Comparison of ENCODE assay signal across 1 cellular context in genomic region chr20:35954200-35954906, GRCh38.
A peak's percentile ranks its signal among the peaks of the same experiment; 100 is the strongest.
TF ChIP-seq lines count a peak whose summit lies in the region.

SCAND1 (minus strand) TSS chr20:35954502; CDS start chr20:35954284, 218 bp downstream.

TF ChIP-seq in HEK293, 187 proteins besides CTCF, POLR2A, EP300 and RAD21 (continued from another document and continues in another):
- TF ChIP-seq ZBTB7A (tag by site-specific recombination; IDR thresholded peaks at IDR 0.05; ENCODE audit: low read depth) (peak; percentile 64; the same call in 1 of the 2 replicates), ZNF488 (tag by site-specific recombination; IDR thresholded peaks at IDR 0.05) (no peak), ZNF768 (tag by site-specific recombination; IDR thresholded peaks at IDR 0.05) (no peak), ZNF529 (tag by site-specific recombination; IDR thresholded peaks at IDR 0.05; ENCODE audit: insufficient replicate concordance) (no peak), PRDM10 (tag by site-specific recombination; IDR thresholded peaks at IDR 0.05) (peak; percentile 72), ZNF548 (tag by site-specific recombination; IDR thresholded peaks at IDR 0.05) (no peak), ZIC2 (tag by site-specific recombination; IDR thresholded peaks at IDR 0.05) (peak; percentile 34), ZNF155 (tag by site-specific recombination; IDR thresholded peaks at IDR 0.05) (no peak), ZNF175 (tag by site-specific recombination; IDR thresholded peaks at IDR 0.05) (no peak), ZNF292 (tag by site-specific recombination; IDR thresholded peaks at IDR 0.05; ENCODE audit: borderline replicate concordance, low read depth) (no peak), ZNF16 (tag by site-specific recombination; IDR thresholded peaks at IDR 0.05; ENCODE audit: low read depth) (no peak), PBX3 (CRISPR knock-in tag; IDR thresholded peaks at IDR 0.05) (peak; percentile 26; the same call in 1 of the 2 replicates), ZNF792 (tag by site-specific recombination; IDR thresholded peaks at IDR 0.05) (no peak), ZNF664 (tag by site-specific recombination; IDR thresholded peaks at IDR 0.05) (no peak; the same call in 1 of the 2 replicates), PRDM1 (tag by site-specific recombination; IDR thresholded peaks at IDR 0.05) (no peak), ZNF157 (tag by site-specific recombination; IDR thresholded peaks at IDR 0.05) (no peak), ZNF558 (tag by site-specific recombination; IDR thresholded peaks at IDR 0.05) (peak; percentile 53; the same call in 1 of the 2 replicates), ZNF354C (tag by site-specific recombination; IDR thresholded peaks at IDR 0.05; ENCODE audit: borderline replicate concordance, low read depth) (no peak), ZSCAN16 (tag by site-specific recombination; IDR thresholded peaks at IDR 0.05) (no peak), SCRT2 (tag by site-specific recombination; IDR thresholded peaks at IDR 0.05) (no peak), GLI2 (tag by site-specific recombination; IDR thresholded peaks at IDR 0.05; ENCODE audit: borderline replicate concordance, low read depth) (no peak), ZNF837 (tag by site-specific recombination; IDR thresholded peaks at IDR 0.05) (no peak), ZNF10 (tag by site-specific recombination; IDR thresholded peaks at IDR 0.05) (no peak), ZNF521 (tag by site-specific recombination; IDR thresholded peaks at IDR 0.05) (no peak), ZNF239 (tag by site-specific recombination; IDR thresholded peaks at IDR 0.05) (peak; percentile 95), ZNF660 (tag by site-specific recombination; IDR thresholded peaks at IDR 0.05) (peak; percentile 97), ZNF585B (tag by site-specific recombination; IDR thresholded peaks at IDR 0.05) (no peak), WT1 (tag by site-specific recombination; IDR thresholded peaks at IDR 0.05) (peak; percentile 32; the same call in 1 of the 2 replicates), OVOL3 (tag by site-specific recombination; IDR thresholded peaks at IDR 0.05) (no peak; the same call in 1 of the 2 replicates), KLF10 (tag by site-specific recombination; IDR thresholded peaks at IDR 0.05) (peak; percentile 74; the same call in 1 of the 2 replicates), ZBTB8A (tag by site-specific recombination; IDR thresholded peaks at IDR 0.05) (peak; percentile 73), MZF1 (tag by site-specific recombination; IDR thresholded peaks at IDR 0.05; ENCODE audit: borderline replicate concordance) (0 out of 2 replicates have a peak, but pooled peaks have one; percentile 24), AEBP2 (tag by site-specific recombination; IDR thresholded peaks at IDR 0.05; ENCODE audit: borderline replicate concordance) (no peak), HOXC10 (CRISPR knock-in tag; IDR thresholded peaks at IDR 0.05) (no peak), ZNF426 (tag by site-specific recombination; IDR thresholded peaks at IDR 0.05) (no peak), ZNF518A (tag by site-specific recombination; conservative IDR thresholded peaks at IDR 0.05; ENCODE audit: low read depth) (peak; percentile 96), ZNF707 (tag by site-specific recombination; IDR thresholded peaks at IDR 0.05) (no peak), ZFHX2 (tag by site-specific recombination; conservative IDR thresholded peaks at IDR 0.05) (no peak), BCL11B (tag by site-specific recombination; IDR thresholded peaks at IDR 0.05; ENCODE audit: low read depth) (0 out of 2 replicates have a peak, but pooled peaks have one; percentile 47)
- TF ChIP-seq, protein P1, sequence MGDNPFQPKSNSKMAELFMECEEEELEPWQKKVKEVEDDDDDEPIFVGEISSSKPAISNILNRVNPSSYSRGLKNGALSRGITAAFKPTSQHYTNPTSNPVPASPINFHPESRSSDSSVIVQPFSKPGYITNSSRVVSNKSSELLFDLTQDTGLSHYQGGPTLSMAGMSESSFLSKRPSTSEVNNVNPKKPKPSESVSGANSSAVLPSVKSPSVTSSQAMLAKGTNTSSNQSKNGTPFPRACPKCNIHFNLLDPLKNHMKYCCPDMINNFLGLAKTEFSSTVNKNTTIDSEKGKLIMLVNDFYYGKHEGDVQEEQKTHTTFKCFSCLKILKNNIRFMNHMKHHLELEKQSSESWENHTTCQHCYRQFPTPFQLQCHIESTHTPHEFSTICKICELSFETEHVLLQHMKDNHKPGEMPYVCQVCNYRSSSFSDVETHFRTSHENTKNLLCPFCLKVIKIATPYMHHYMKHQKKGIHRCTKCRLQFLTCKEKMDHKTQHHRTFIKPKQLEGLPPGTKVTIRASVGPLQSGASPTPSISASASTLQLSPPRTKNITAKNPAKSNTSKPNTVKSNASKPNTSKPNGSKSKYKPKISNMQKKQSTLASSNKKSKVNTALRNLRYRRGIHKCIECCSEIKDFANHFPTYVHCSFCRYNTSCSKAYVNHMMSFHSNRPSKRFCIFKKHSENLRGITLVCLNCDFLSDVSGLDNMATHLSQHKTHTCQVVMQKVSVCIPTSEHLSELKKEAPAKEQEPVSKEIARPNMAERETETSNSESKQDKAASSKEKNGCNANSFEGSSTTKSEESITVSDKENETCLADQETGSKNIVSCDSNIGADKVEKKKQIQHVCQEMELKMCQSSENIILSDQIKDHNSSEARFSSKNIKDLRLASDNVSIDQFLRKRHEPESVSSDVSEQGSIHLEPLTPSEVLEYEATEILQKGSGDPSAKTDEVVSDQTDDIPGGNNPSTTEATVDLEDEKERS (tag by site-specific recombination; IDR thresholded peaks at IDR 0.05), result no peak
- TF ChIP-seq, protein P2, sequence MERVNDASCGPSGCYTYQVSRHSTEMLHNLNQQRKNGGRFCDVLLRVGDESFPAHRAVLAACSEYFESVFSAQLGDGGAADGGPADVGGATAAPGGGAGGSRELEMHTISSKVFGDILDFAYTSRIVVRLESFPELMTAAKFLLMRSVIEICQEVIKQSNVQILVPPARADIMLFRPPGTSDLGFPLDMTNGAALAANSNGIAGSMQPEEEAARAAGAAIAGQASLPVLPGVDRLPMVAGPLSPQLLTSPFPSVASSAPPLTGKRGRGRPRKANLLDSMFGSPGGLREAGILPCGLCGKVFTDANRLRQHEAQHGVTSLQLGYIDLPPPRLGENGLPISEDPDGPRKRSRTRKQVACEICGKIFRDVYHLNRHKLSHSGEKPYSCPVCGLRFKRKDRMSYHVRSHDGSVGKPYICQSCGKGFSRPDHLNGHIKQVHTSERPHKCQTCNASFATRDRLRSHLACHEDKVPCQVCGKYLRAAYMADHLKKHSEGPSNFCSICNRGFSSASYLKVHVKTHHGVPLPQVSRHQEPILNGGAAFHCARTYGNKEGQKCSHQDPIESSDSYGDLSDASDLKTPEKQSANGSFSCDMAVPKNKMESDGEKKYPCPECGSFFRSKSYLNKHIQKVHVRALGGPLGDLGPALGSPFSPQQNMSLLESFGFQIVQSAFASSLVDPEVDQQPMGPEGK (tag by site-specific recombination; IDR thresholded peaks at IDR 0.05), result peak; percentile 64
- TF ChIP-seq, protein P3, sequence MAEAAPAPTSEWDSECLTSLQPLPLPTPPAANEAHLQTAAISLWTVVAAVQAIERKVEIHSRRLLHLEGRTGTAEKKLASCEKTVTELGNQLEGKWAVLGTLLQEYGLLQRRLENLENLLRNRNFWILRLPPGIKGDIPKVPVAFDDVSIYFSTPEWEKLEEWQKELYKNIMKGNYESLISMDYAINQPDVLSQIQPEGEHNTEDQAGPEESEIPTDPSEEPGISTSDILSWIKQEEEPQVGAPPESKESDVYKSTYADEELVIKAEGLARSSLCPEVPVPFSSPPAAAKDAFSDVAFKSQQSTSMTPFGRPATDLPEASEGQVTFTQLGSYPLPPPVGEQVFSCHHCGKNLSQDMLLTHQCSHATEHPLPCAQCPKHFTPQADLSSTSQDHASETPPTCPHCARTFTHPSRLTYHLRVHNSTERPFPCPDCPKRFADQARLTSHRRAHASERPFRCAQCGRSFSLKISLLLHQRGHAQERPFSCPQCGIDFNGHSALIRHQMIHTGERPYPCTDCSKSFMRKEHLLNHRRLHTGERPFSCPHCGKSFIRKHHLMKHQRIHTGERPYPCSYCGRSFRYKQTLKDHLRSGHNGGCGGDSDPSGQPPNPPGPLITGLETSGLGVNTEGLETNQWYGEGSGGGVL (tag by site-specific recombination; IDR thresholded peaks at IDR 0.05), result no peak
